ENCODE assay signal across 2 cellular contexts in the genomic region with DNA sequence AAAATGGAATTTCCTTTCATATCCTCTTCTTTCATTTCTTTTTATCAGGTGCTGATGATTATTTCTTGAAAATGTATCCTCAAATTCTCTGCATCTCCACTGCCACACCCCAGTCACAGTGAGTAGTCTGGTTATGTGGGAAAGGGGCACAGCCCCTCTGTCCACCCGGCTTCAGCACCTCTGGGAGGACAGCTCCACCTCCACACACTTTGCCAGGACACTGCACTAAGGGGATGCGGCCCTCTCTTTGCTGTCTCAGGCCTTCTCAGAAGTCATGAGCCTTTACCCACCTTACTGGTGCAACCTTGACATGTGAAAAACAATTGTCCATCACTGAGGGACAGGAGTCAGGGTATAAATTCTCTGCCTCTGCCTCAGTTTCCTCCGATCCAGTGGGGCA.
A peak's percentile ranks its signal among the peaks of the same experiment; 100 is the strongest.
TF ChIP-seq lines count a peak whose summit lies in the region.

No MANE protein-coding gene starts in this region.

TF ChIP-seq in liver, 16 proteins besides CTCF, POLR2A, EP300 and RAD21 (continued from another document):
- TF ChIP-seq REST (IDR thresholded peaks at IDR 0.05) (peak; percentile 34), FOXA1 (IDR thresholded peaks at IDR 0.05) (no peak), ATF3 (IDR thresholded peaks at IDR 0.05) (no peak)

TF ChIP-seq in WTC11, 78 proteins besides CTCF, POLR2A, EP300 and RAD21 (continued from another document):
- TF ChIP-seq, protein P1, sequence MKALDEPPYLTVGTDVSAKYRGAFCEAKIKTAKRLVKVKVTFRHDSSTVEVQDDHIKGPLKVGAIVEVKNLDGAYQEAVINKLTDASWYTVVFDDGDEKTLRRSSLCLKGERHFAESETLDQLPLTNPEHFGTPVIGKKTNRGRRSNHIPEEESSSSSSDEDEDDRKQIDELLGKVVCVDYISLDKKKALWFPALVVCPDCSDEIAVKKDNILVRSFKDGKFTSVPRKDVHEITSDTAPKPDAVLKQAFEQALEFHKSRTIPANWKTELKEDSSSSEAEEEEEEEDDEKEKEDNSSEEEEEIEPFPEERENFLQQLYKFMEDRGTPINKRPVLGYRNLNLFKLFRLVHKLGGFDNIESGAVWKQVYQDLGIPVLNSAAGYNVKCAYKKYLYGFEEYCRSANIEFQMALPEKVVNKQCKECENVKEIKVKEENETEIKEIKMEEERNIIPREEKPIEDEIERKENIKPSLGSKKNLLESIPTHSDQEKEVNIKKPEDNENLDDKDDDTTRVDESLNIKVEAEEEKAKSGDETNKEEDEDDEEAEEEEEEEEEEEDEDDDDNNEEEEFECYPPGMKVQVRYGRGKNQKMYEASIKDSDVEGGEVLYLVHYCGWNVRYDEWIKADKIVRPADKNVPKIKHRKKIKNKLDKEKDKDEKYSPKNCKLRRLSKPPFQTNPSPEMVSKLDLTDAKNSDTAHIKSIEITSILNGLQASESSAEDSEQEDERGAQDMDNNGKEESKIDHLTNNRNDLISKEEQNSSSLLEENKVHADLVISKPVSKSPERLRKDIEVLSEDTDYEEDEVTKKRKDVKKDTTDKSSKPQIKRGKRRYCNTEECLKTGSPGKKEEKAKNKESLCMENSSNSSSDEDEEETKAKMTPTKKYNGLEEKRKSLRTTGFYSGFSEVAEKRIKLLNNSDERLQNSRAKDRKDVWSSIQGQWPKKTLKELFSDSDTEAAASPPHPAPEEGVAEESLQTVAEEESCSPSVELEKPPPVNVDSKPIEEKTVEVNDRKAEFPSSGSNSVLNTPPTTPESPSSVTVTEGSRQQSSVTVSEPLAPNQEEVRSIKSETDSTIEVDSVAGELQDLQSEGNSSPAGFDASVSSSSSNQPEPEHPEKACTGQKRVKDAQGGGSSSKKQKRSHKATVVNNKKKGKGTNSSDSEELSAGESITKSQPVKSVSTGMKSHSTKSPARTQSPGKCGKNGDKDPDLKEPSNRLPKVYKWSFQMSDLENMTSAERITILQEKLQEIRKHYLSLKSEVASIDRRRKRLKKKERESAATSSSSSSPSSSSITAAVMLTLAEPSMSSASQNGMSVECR (CRISPR knock-in tag; IDR thresholded peaks at IDR 0.05; ENCODE audit: borderline replicate concordance), result no peak
